Comparison of ENCODE assay signal across 8 cellular contexts in the genomic region with DNA sequence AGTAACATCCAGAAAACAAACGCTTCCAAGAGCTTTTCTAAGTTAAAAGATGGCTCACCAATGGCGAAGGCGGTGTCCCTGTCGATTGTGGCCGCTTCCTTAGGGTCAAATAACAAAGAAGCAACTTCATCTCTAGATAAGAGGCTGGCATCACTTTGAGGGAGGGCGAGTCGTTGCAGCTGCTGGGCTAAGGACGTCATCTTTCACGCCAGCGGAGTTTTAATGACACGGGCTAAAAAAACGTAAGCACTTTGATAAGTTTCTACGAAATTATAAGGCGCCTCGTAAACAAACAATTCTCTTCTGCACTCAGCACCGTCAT. TPM values are rescaled to one million over a fixed set of nuclear protein-coding genes. Genes with fewer than 3 reads are reported as not detected.
A peak's percentile ranks its signal among the peaks of the same experiment; 100 is the strongest.
DNase-seq lines count a peak whose midpoint lies in the region; ATAC-seq and TF ChIP-seq lines count a peak whose summit lies in the region.

No MANE protein-coding gene starts in this region.

- H3K9ac ChIP-seq in mammary epithelial cell (ENCODE audit: insufficient read depth, low read length), result peak overlapping the region; percentile 84

- peak overlapping the region; percentile 99 for H2AFZ ChIP-seq in mammary epithelial cell (ENCODE audit: low read depth, low read length)

- WGBS in mammary epithelial cell (ENCODE audit: low coverage, missing lambda C conversion rate), result under 1% methylated on average over 16 of the region's 16 CpGs
- 0 to 1% methylated on average over 16 of the region's 16 CpGs for WGBS in aorta, 2 donors

- dilution Hi-C loops in mammary epithelial cell (cut with HindIII; ENCODE audit: low sequenced_read_pairs), result no loop called here

- CTCF ChIA-PET in BJ (lab: Yijun Ruan, JAX), result interaction anchor here (0.6 to 2.3 kb wide), 6 partner anchors 19 to 958 kb away, joined by 3 to 7 read pairs (median 4); no protein-coding TSS in a partner anchor
- CTCF ChIA-PET in mammary epithelial cell (lab: Charles Lee; ENCODE audit: low non-redundant PET), result no interaction called here

- H3K4me2 ChIP-seq in mammary epithelial cell (ENCODE audit: insufficient read depth, low read depth, low read length), result peak overlapping the region; percentile 76

- TF ChIP-seq CTCF in BJ (IDR thresholded peaks at IDR 0.05; ENCODE audit: insufficient read depth, low read depth, low read length), result no peak
- no peak for TF ChIP-seq CTCF in mammary epithelial cell (conservative IDR thresholded peaks at IDR 0.05 in 1 of 2, IDR thresholded peaks at IDR 0.05 in 1 of 2; ENCODE audit: extremely low read depth in 1 of 2, insufficient read depth in 1 of 2, low read depth in 1 of 2, low read length in 2 of 2)

- H3K4me3 ChIP-seq in BJ (ENCODE audit: low read depth, low read length) (peak overlapping the region; percentile 68), MG63 (peak overlapping the region; percentile 99), mammary epithelial cell (replicated peaks in 1 of 3; ENCODE audit: insufficient read depth in 1 of 3, low read depth in 2 of 3, low read length in 3 of 3) (peak overlapping the region; percentile 63 to 92 (median 70)), aorta (ENCODE audit: low read length in 2 of 2) (peak overlapping the region; percentile 76 to 80)

- no peak for DNase-seq in BJ (ENCODE audit: low read depth)
- peak; percentile 7 for DNase-seq in MG63
- DNase-seq in mammary epithelial cell, result no peak
- DNase-seq in medulla oblongata (ENCODE audit: extremely low spot score), result peak; percentile 3
- DNase-seq in aorta, result no peak
- no peak for DNase-seq in HK-2 (ENCODE audit: unreplicated experiment)
- DNase-seq in stimulated activated naive CD4-positive, alpha-beta T cell treated with Interleukin-2 at 50 U/mL for 16 hours (lab: John Stamatoyannopoulos, UW), result no peak

- peaks cover 2% of the 10 kb centered on the region; the same call in 1 of the 2 replicates for H3K36me3 ChIP-seq in BJ (ENCODE audit: control insufficient read depth, insufficient read depth, low read length)
- peaks cover 37% of the 10 kb centered on the region for H3K36me3 ChIP-seq in MG63
- H3K36me3 ChIP-seq in mammary epithelial cell (ENCODE audit: insufficient read depth, low read length), result no peaks in the 10 kb centered on the region
- no peaks in the 10 kb centered on the region for H3K36me3 ChIP-seq in aorta (ENCODE audit: control insufficient read depth in 1 of 2, insufficient read depth in 2 of 2, low read length in 1 of 2)

- H3K27me3 ChIP-seq in BJ (ENCODE audit: control insufficient read depth, insufficient read depth, low read length), result no peaks in the 10 kb centered on the region
- no peaks in the 10 kb centered on the region for H3K27me3 ChIP-seq in MG63
- H3K27me3 ChIP-seq in mammary epithelial cell (ENCODE audit: insufficient read depth, low read length), result no peaks in the 10 kb centered on the region
- H3K27me3 ChIP-seq in aorta (ENCODE audit: control insufficient read depth in 1 of 2, insufficient read depth in 2 of 2, low read length in 1 of 2), result no peaks in the 10 kb centered on the region

- POLR2A ChIA-PET in BJ (lab: Charles Lee), result no interaction called here

- H3K27ac ChIP-seq in mammary epithelial cell (ENCODE audit: insufficient read depth, low read depth, low read length), result peak overlapping the region; percentile 67
- H3K27ac ChIP-seq in aorta (ENCODE audit: low read depth in 1 of 2, low read length in 2 of 2), result no peak overlapping the region

- H3K9me3 ChIP-seq in MG63 (no peaks in the 10 kb centered on the region), mammary epithelial cell (replicated peaks; ENCODE audit: insufficient read depth, low read length) (no peaks in the 10 kb centered on the region), aorta (ENCODE audit: control insufficient read depth, low read length) (no peaks in the 10 kb centered on the region)

- H4K20me1 ChIP-seq in mammary epithelial cell (ENCODE audit: insufficient read depth, low read length), result no peaks in the 10 kb centered on the region

- peaks cover 52% of the 10 kb centered on the region for H3K79me2 ChIP-seq in mammary epithelial cell (ENCODE audit: insufficient read depth, low read length)

- intact Hi-C loops in mammary epithelial cell (cut with micrococcal nuclease), result loop anchor here (1.0 kb wide), 1 partner anchor 265 kb away; no protein-coding TSS in a partner anchor
- intact Hi-C loops in aorta (cut with DNase I), result loop anchor here in 1 of 2 donors (10.0 kb wide), 1 partner anchor 81 kb away; a partner anchor contains a TSS

- peak; percentile 7 for ATAC-seq in GM19043 (IDR thresholded peaks at IDR 0.05; ENCODE audit: low read depth, unreplicated experiment)
- ATAC-seq in aorta (ENCODE audit: low FRiP score), result no peak

- in situ Hi-C loops in mammary epithelial cell (cut with MboI; ENCODE audit: low sequenced_read_pairs in 2 of 2), result loop anchor here (25.0 kb wide), 2 partner anchors 258 to 958 kb away; no protein-coding TSS in a partner anchor

- H3K4me1 ChIP-seq in mammary epithelial cell (ENCODE audit: insufficient read depth, low read length) (peaks cover 6% of the 10 kb centered on the region), aorta (ENCODE audit: control insufficient read depth in 1 of 2, insufficient read depth in 2 of 2, low read length in 2 of 2) (no peaks in the 10 kb centered on the region)

- BruUV-seq in mammary epithelial cell (replicated peaks; lab: Mats Ljungman, UMichigan), result no TSS peak

RNA-seq across cellular contexts. Expression of a gene that starts 0.5 kb away (rescaled TPM):
- polyA plus RNA-seq in BJ (2011; rRNA removed) (11.4 and 19.7 TPM in 2 replicates), mammary epithelial cell (13.5 TPM), aorta (1 to 10 TPM; 1.6 to 4.6 TPM)
- 23.7 and 24.9 TPM in 2 replicates for polyA minus RNA-seq in BJ (2011; rRNA and poly(A)+ RNA removed)
- total RNA-seq in MG63 (2014; rRNA removed; shearing (Covaris generic); ENCODE audit: low replicate concordance), result 15.1 TPM in 2 replicates
- total RNA-seq in mammary epithelial cell (10 to 100 TPM; 48.1 to 53.2 TPM), aorta (10 to 100 TPM; 28.2 to 34.9 TPM)
- 59.2 TPM for polyA minus RNA-seq in mammary epithelial cell

Comparison
In these comparisons a context has a peak if more than half of its experiments do, and no peak if none do; other contexts are left out.
1. DNase-seq: peak in MG63 (single experiment) and medulla oblongata (single experiment); none in BJ (single experiment), mammary epithelial cell (single experiment), aorta (0 of 2), HK-2 (single experiment) and stimulated activated naive CD4-positive, alpha-beta T cell treated with Interleukin-2 at 50 U/mL for 16 hours (single experiment).
2. Peak in every context shown above with its lines, with median percentiles within 50 percentile points of each other: H3K4me3 ChIP-seq.